9 cellular contexts compared by ENCODE assay signal in genomic region chr6:90194371-90194841, GRCh38.
A peak's percentile ranks its signal among the peaks of the same experiment; 100 is the strongest.
DNase-seq lines count a peak whose midpoint lies in the region; ATAC-seq lines count a peak whose summit lies in the region.
"Had no signal": no experiment of that assay in that cellular context is flagged by ENCODE, and none has a peak within 500 bp of the region (broad histone marks: within the 10 kb centered on the region; RNA-seq: fewer than 3 reads in every experiment).

No MANE protein-coding gene starts in this region.

- H3K4me3 Mint-ChIP-seq in activated naive CD4-positive, alpha-beta T cell treated with anti-CD3 and anti-CD28 coated beads for 36 hours, result peak overlapping the region; percentile 48
- peak overlapping the region; percentile 7 for H3K4me3 Mint-ChIP-seq in activated T-helper 17 cell treated with anti-CD3 and anti-CD28 coated beads, Interleukin-2, amount 50 U/mL, for 72 hours
- peak overlapping the region; percentile 56 to 73 for H3K4me3 Mint-ChIP-seq in stimulated activated naive CD8-positive, alpha-beta T cell treated with anti-CD3 and anti-CD28 coated beads, Interleukin-15, amount 100 ng/mL, for 72 hours

- peaks cover 15% of the 10 kb centered on the region for H3K9me3 Mint-ChIP-seq in activated naive CD4-positive, alpha-beta T cell treated with anti-CD3 and anti-CD28 coated beads for 36 hours
- H3K9me3 Mint-ChIP-seq in activated T-helper 17 cell treated with anti-CD3 and anti-CD28 coated beads, Interleukin-2, amount 50 U/mL, for 72 hours, result peaks cover 6% of the 10 kb centered on the region
- peaks cover 11 to 14% of the 10 kb centered on the region in 2 donors for H3K9me3 Mint-ChIP-seq in stimulated activated naive CD8-positive, alpha-beta T cell treated with anti-CD3 and anti-CD28 coated beads, Interleukin-15, amount 100 ng/mL, for 72 hours

- ATAC-seq in activated T-helper 17 cell treated with anti-CD3 and anti-CD28 coated beads, Interleukin-2, amount 50 U/mL, for 72 hours (replicated peaks), result peak; percentile 48
- peak; percentile 33 for ATAC-seq in stimulated activated naive CD8-positive, alpha-beta T cell treated with anti-CD3 and anti-CD28 coated beads, Interleukin-15, amount 100 ng/mL, for 72 hours
- ATAC-seq in HG03095 (IDR thresholded peaks at IDR 0.05; ENCODE audit: unreplicated experiment) (no peak), GM18867 (IDR thresholded peaks at IDR 0.05; ENCODE audit: unreplicated experiment) (no peak)

- CTCF ChIA-PET in activated naive CD4-positive, alpha-beta T cell treated with anti-CD3 and anti-CD28 coated beads for 36 hours (lab: Charles Lee), result interaction anchor here (0.5 to 1.1 kb wide), 5 partner anchors 15 to 285 kb away, joined by 3 to 5 read pairs (median 3); no protein-coding TSS in a partner anchor

- H3K4me1 Mint-ChIP-seq in activated naive CD4-positive, alpha-beta T cell treated with anti-CD3 and anti-CD28 coated beads for 36 hours (ENCODE audit: low read depth), result peaks cover 94% of the 10 kb centered on the region
- peaks cover 19% of the 10 kb centered on the region for H3K4me1 Mint-ChIP-seq in activated T-helper 17 cell treated with anti-CD3 and anti-CD28 coated beads, Interleukin-2, amount 50 U/mL, for 72 hours
- H3K4me1 Mint-ChIP-seq in stimulated activated naive CD8-positive, alpha-beta T cell treated with anti-CD3 and anti-CD28 coated beads, Interleukin-15, amount 100 ng/mL, for 72 hours, result peaks cover 94% of the 10 kb centered on the region

- H3K27ac Mint-ChIP-seq in activated naive CD4-positive, alpha-beta T cell treated with anti-CD3 and anti-CD28 coated beads for 36 hours, result peak overlapping the region; percentile 87
- H3K27ac Mint-ChIP-seq in activated T-helper 17 cell treated with anti-CD3 and anti-CD28 coated beads, Interleukin-2, amount 50 U/mL, for 72 hours, result no peak overlapping the region
- peak overlapping the region; percentile 25 to 31 for H3K27ac Mint-ChIP-seq in stimulated activated naive CD8-positive, alpha-beta T cell treated with anti-CD3 and anti-CD28 coated beads, Interleukin-15, amount 100 ng/mL, for 72 hours

- DNase-seq in activated naive CD4-positive, alpha-beta T cell treated with anti-CD3 and anti-CD28 coated beads for 36 hours, result peak; percentile 67
- no peak for DNase-seq in activated naive CD4-positive, alpha-beta T cell treated with Interleukin-2 at 50 U/mL for 16 hours
- DNase-seq in hepatic stellate cell (ENCODE audit: low spot score) (peak; percentile 21), NOMO-1 treated with dmso at 0.1 percent for 144 hours (lab: John Stamatoyannopoulos, UW; ENCODE audit: unreplicated experiment) (no peak)
- DNase-seq in stimulated activated naive CD8-positive, alpha-beta T cell treated with anti-CD3 and anti-CD28 coated beads, Interleukin-15, amount 100 ng/mL, for 72 hours, result no peak
- DNase-seq: Caco-2 had no signal

- peaks cover 38% of the 10 kb centered on the region for H3K36me3 Mint-ChIP-seq in activated naive CD4-positive, alpha-beta T cell treated with anti-CD3 and anti-CD28 coated beads for 36 hours (ENCODE audit: low read depth)
- peaks cover 34% of the 10 kb centered on the region for H3K36me3 Mint-ChIP-seq in activated T-helper 17 cell treated with anti-CD3 and anti-CD28 coated beads, Interleukin-2, amount 50 U/mL, for 72 hours (ENCODE audit: low read depth)

- intact Hi-C loops in activated naive CD4-positive, alpha-beta T cell treated with anti-CD3 and anti-CD28 coated beads for 36 hours (cut with micrococcal nuclease), result loop anchor here (1.0 to 10.0 kb wide), 6 partner anchors 8 to 390 kb away; partner anchors contain the start of gene MAP3K7

- no peaks in the 10 kb centered on the region for H3K27me3 Mint-ChIP-seq in activated naive CD4-positive, alpha-beta T cell treated with anti-CD3 and anti-CD28 coated beads for 36 hours (ENCODE audit: low read depth)
- H3K27me3 Mint-ChIP-seq in activated T-helper 17 cell treated with anti-CD3 and anti-CD28 coated beads, Interleukin-2, amount 50 U/mL, for 72 hours, result no peaks in the 10 kb centered on the region
- H3K27me3 Mint-ChIP-seq in stimulated activated naive CD8-positive, alpha-beta T cell treated with anti-CD3 and anti-CD28 coated beads, Interleukin-15, amount 100 ng/mL, for 72 hours, result no peaks in the 10 kb centered on the region

Comparison
In these comparisons a context has a peak if more than half of its experiments do, and no peak if none do; other contexts are left out.
1. DNase-seq: peak in activated naive CD4-positive, alpha-beta T cell treated with anti-CD3 and anti-CD28 coated beads for 36 hours (single experiment) and hepatic stellate cell (single experiment); none in activated naive CD4-positive, alpha-beta T cell treated with Interleukin-2 at 50 U/mL for 16 hours (single experiment), stimulated activated naive CD8-positive, alpha-beta T cell treated with anti-CD3 and anti-CD28 coated beads, Interleukin-15, amount 100 ng/mL, for 72 hours (0 of 2) and NOMO-1 treated with dmso at 0.1 percent for 144 hours (single experiment).
2. H3K4me3 Mint-ChIP-seq: peak in every context shown above with its lines; median percentile 64 in stimulated activated naive CD8-positive, alpha-beta T cell treated with anti-CD3 and anti-CD28 coated beads, Interleukin-15, amount 100 ng/mL, for 72 hours; 48 in activated naive CD4-positive, alpha-beta T cell treated with anti-CD3 and anti-CD28 coated beads for 36 hours; 7 in activated T-helper 17 cell treated with anti-CD3 and anti-CD28 coated beads, Interleukin-2, amount 50 U/mL, for 72 hours.
3. ATAC-seq: peak in activated T-helper 17 cell treated with anti-CD3 and anti-CD28 coated beads, Interleukin-2, amount 50 U/mL, for 72 hours (single experiment) and stimulated activated naive CD8-positive, alpha-beta T cell treated with anti-CD3 and anti-CD28 coated beads, Interleukin-15, amount 100 ng/mL, for 72 hours (single experiment); none in HG03095 (single experiment) and GM18867 (single experiment).